23 cellular contexts compared by ENCODE assay signal in genomic region chr7:116607299-116607698, GRCh38.
"Had no signal": no experiment of that assay in that cellular context is flagged by ENCODE, and none has a peak within 500 bp of the region (broad histone marks: within the 10 kb centered on the region; RNA-seq: fewer than 3 reads in every experiment).

No MANE protein-coding gene starts in this region.

- H3K36me3 ChIP-seq: neutrophil, pancreas, prostate gland, right lobe of liver, sigmoid colon, stomach, thoracic aorta, thyroid gland, tibial nerve, upper lobe of left lung, vagina had no signal

- H3K9me3 ChIP-seq: neutrophil, pancreas, prostate gland, right lobe of liver, sigmoid colon, stomach, thoracic aorta, thyroid gland, tibial nerve, upper lobe of left lung, vagina had no signal

- ATAC-seq: naive thymus-derived CD4-positive, alpha-beta T cell; natural killer cell; pancreas; right cardiac atrium; right lobe of liver; stimulated activated effector memory CD8-positive, alpha-beta T cell treated with anti-CD3 and anti-CD28 coated beads, Interleukin-12 subunit alpha, Interleukin-12 subunit beta, amount 100 ng/mL, for 72 hours; stimulated activated naive B cell treated with anti-CD40 and anti-IgM and Interleukin-4, amounts not matched to agents 10 μg/mL and 1 μg/mL and 100 μg/mL, for 72 hours had no signal

- H3K4me1 ChIP-seq: pancreas, prostate gland, sigmoid colon, stomach, thyroid gland, tibial nerve, upper lobe of left lung, vagina had no signal

- H3K27ac ChIP-seq: neutrophil, pancreas, prostate gland, right lobe of liver, sigmoid colon, stomach, thoracic aorta, thyroid gland, tibial nerve, upper lobe of left lung, vagina had no signal

- H3K4me3 ChIP-seq: pancreas, prostate gland, right lobe of liver, sigmoid colon, stomach, thoracic aorta, thyroid gland, tibial nerve, upper lobe of left lung, vagina had no signal

- DNase-seq: naive thymus-derived CD4-positive, alpha-beta T cell; natural killer cell; pancreas; right cardiac atrium; right lobe of liver; sigmoid colon; small intestine; stimulated activated CD4-positive, alpha-beta T cell treated with anti-CD3 and anti-CD28 coated beads, Interleukin-15, amount 100 ng/mL, for 24 hours; stimulated activated CD4-positive, alpha-beta T cell treated with anti-CD3 and anti-CD28 coated beads, Interleukin-2, amount 100 ng/mL, for 24 hours; stimulated activated CD4-positive, alpha-beta T cell treated with anti-CD3 and anti-CD28 coated beads, Interleukin-2, amount 100 ng/mL, for 48 hours; stimulated activated CD4-positive, alpha-beta T cell treated with anti-CD3 and anti-CD28 coated beads, Interleukin-4, amount 100 ng/mL, for 24 hours; stimulated activated naive B cell treated with anti-CD40 and anti-IgM and Interleukin-4, amounts not matched to agents 10 μg/mL and 1 μg/mL and 100 μg/mL, for 72 hours; stimulated activated naive CD4-positive, alpha-beta T cell treated with Interleukin-2 at 50 U/mL for 16 hours; stomach; thyroid gland; trophoblast cell; upper lobe of left lung had no signal
